ENCODE assay signal across 8 cellular contexts in genomic region chr13:43303040-43303729, GRCh38.
A peak's percentile ranks its signal among the peaks of the same experiment; 100 is the strongest.
DNase-seq lines count a peak whose midpoint lies in the region; ATAC-seq and TF ChIP-seq lines count a peak whose summit lies in the region.

No MANE protein-coding gene starts in this region.

- H2AFZ ChIP-seq in MM.1S (ENCODE audit: low read length), result no peak overlapping the region

- TF ChIP-seq POLR2A in heart left ventricle (IDR thresholded peaks at IDR 0.05), result no peak

- H3K79me2 ChIP-seq in MM.1S (ENCODE audit: low read length), result no peaks in the 10 kb centered on the region

- TF ChIP-seq CTCF in C4-2B (conservative IDR thresholded peaks at IDR 0.05), result peak; percentile 65
- peak; percentile 62 for TF ChIP-seq CTCF in MM.1S (IDR thresholded peaks at IDR 0.05; ENCODE audit: low read length)
- TF ChIP-seq CTCF in VCaP (conservative IDR thresholded peaks at IDR 0.05), result peak; percentile 82
- peak; percentile 36 to 70 (median 54) for TF ChIP-seq CTCF in heart left ventricle (IDR thresholded peaks at IDR 0.05)

- 11 to 14% (median 13%) methylated on average over 5 of the region's 5 CpGs for WGBS in heart left ventricle, 4 donors

- no peak overlapping the region for H3K4me2 ChIP-seq in MM.1S (ENCODE audit: low read depth, low read length)

- H3K36me3 ChIP-seq in MM.1S (replicated peaks; ENCODE audit: insufficient read depth, low read length) (no peaks in the 10 kb centered on the region), heart left ventricle (no peaks in the 10 kb centered on the region)

- no peaks in the 10 kb centered on the region for H4K20me1 ChIP-seq in MM.1S (ENCODE audit: insufficient read depth, low read length)

- DNase-seq in GM19238 (ENCODE audit: insufficient read length, low spot score), result peak; percentile 15
- DNase-seq in MM.1S, result peak; percentile 54
- peak; percentile 55 to 78 (median 68) for DNase-seq in heart left ventricle
- DNase-seq in renal cortical epithelial cell (ENCODE audit: low read depth), result peak; percentile 52
- no peak for DNase-seq in NCI-H2196 (lab: John Stamatoyannopoulos, UW; ENCODE audit: unreplicated experiment)

- H3K27ac ChIP-seq in C4-2B, result no peak overlapping the region; the same call in 1 of the 2 replicates
- H3K27ac ChIP-seq in MM.1S (ENCODE audit: low read length), result no peak overlapping the region
- H3K27ac ChIP-seq in VCaP, result peak overlapping the region; percentile 66
- peak overlapping the region in 7 of 12 donors; percentile 16 to 54 (median 35) for H3K27ac ChIP-seq in heart left ventricle

- H3K4me1 ChIP-seq in MM.1S (ENCODE audit: low read length), result no peaks in the 10 kb centered on the region
- peaks cover 0 to 25% (median 9%) of the 10 kb centered on the region in 12 donors for H3K4me1 ChIP-seq in heart left ventricle

- H3K9me2 ChIP-seq in MM.1S (replicated peaks; ENCODE audit: insufficient read depth, low read length), result no peaks in the 10 kb centered on the region

- H3K9ac ChIP-seq in MM.1S (ENCODE audit: low read length), result no peak overlapping the region

- H3F3A ChIP-seq in MM.1S (ENCODE audit: insufficient read depth, low read length), result no peaks in the 10 kb centered on the region

- no peak overlapping the region for H3K4me3 ChIP-seq in MM.1S (ENCODE audit: low read length)
- no peak overlapping the region for H3K4me3 ChIP-seq in heart left ventricle

- ATAC-seq in heart left ventricle, result peak; percentile 71 to 91 (median 90)
- ATAC-seq in HG03439 (IDR thresholded peaks at IDR 0.05; ENCODE audit: unreplicated experiment), result no peak

- no peaks in the 10 kb centered on the region for H3K27me3 ChIP-seq in MM.1S (replicated peaks; ENCODE audit: insufficient read depth, low read length)
- H3K27me3 ChIP-seq in heart left ventricle, result no peaks in the 10 kb centered on the region

- H3K9me3 ChIP-seq in MM.1S (replicated peaks; ENCODE audit: insufficient read depth, low read length) (no peaks in the 10 kb centered on the region), heart left ventricle (no peaks in the 10 kb centered on the region)

- intact Hi-C loops in heart left ventricle (cut with DNase I), result loop anchor here in 8 of 10 donors (2.0 to 10.0 kb wide), 6 partner anchors 484 to 572 kb away; partner anchors contain the start of genes ENOX1 (in 5 of the 8), CCDC122 (in 3 of the 8) and LACC1 (in 3 of the 8)

Comparison
In these comparisons a context has a peak if more than half of its experiments do, and no peak if none do; other contexts are left out.
1. H3K27ac ChIP-seq: peak in VCaP (single experiment) and heart left ventricle (7 of 12); none in C4-2B (single experiment) and MM.1S (single experiment).
2. Peak in every context shown above with its lines, with median percentiles within 50 percentile points of each other: CTCF ChIP-seq.